1 cellular context compared by ENCODE assay signal in the genomic region with DNA sequence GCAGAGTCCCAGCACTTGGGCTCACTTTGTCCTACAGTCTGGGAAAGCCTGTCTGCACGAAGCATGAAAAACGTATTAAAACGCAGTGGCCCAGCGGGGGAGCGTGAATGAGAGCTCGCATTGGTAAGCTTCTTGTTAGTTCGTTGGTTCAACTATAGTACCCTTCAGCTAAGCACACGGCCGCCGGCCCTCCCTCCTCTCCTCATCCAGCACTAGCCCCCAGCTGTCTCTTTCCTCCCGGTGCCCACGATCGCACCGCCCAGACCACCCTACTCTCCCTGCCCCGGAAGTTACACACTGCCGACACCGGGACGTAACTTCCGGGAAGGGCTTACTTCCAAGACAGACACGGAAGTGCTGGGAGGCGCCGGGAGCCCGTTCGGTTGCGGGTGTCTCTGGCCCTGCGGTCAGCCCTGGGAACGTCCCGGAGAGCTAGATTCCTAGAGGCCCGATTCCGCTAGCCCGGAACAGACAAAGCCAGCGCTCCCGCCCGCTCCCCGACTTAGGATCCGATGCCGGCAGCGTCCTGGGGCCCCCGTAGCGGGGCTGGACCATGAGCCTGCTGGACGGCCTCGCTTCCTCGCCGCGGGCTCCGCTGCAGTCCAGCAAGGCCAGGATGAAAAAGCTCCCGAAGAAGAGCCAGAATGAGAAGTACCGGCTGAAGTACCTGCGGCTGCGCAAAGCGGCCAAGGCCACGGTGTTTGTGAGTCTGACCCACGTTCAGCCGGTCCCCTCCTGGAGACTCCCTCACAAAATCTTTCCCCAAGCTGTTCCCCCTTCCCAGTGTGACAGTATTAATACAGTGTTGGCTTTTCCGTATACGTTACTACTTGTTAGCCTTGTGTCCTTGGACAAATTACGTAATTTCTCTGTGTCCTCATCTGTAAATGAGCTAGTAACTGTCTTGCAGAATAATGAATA.
TF ChIP-seq lines count a peak whose summit lies in the region.

TSS of gene TBRG1 (plus strand) at position 334 of the 921 bp plus-strand sequence. CDS start at position 554, 220 bp downstream.

TF ChIP-seq in HepG2, 621 proteins besides CTCF, POLR2A, EP300 and RAD21 (continued from another document and continues in another):
- TF ChIP-seq HMGXB3 (CRISPR knock-in tag; IDR thresholded peaks at IDR 0.05; ENCODE audit: borderline replicate concordance) (no peak), ZFY (CRISPR knock-in tag; IDR thresholded peaks at IDR 0.05) (peak; percentile 94), ZNF605 (CRISPR knock-in tag; IDR thresholded peaks at IDR 0.05) (peak; percentile 79), ZNF672 (CRISPR knock-in tag; IDR thresholded peaks at IDR 0.05) (no peak), ZNF367 (CRISPR knock-in tag; IDR thresholded peaks at IDR 0.05; ENCODE audit: borderline replicate concordance) (0 out of 2 replicates have a peak, but pooled peaks have one; percentile 23), ZNF749 (CRISPR knock-in tag; IDR thresholded peaks at IDR 0.05; ENCODE audit: borderline replicate concordance) (no peak), PRPF4 (IDR thresholded peaks at IDR 0.05; ENCODE audit: low read depth, low read length, poor library complexity, severe bottlenecking) (no peak), PCBP2 (optimal IDR thresholded peaks at IDR 0.05; ENCODE audit: low read depth, low read length, poor library complexity, severe bottlenecking) (no peak), AGO2 (optimal IDR thresholded peaks at IDR 0.05; ENCODE audit: low read depth, low read length) (peak; percentile 82), SKI (IDR thresholded peaks at IDR 0.05; ENCODE audit: partially characterized antibody) (no peak), ZMAT3 (CRISPR knock-in tag; conservative IDR thresholded peaks at IDR 0.05) (0 out of 2 replicates have a peak, but pooled peaks have one; percentile 33), ZNF776 (CRISPR knock-in tag; IDR thresholded peaks at IDR 0.05) (peak; percentile 68; the same call in 1 of the 2 replicates), ELF4 (CRISPR knock-in tag; IDR thresholded peaks at IDR 0.05; ENCODE audit: borderline replicate concordance) (peak; percentile 97), ZNF205 (CRISPR knock-in tag; IDR thresholded peaks at IDR 0.05) (peak; percentile 31; the same call in 1 of the 2 replicates), BCL6 (CRISPR knock-in tag; IDR thresholded peaks at IDR 0.05) (peak; percentile 57), SRSF9 (IDR thresholded peaks at IDR 0.05; ENCODE audit: borderline replicate concordance, insufficient read depth, low read depth, low read length, poor library complexity, severe bottlenecking) (no peak), BATF2 (CRISPR knock-in tag; IDR thresholded peaks at IDR 0.05) (peak; percentile 39; the same call in 1 of the 2 replicates), KLF13 (CRISPR knock-in tag; IDR thresholded peaks at IDR 0.05) (no peak), ZBTB46 (CRISPR knock-in tag; IDR thresholded peaks at IDR 0.05; ENCODE audit: borderline replicate concordance) (no peak), CAMTA2 (CRISPR knock-in tag; IDR thresholded peaks at IDR 0.05; ENCODE audit: borderline replicate concordance) (0 out of 2 replicates have a peak, but pooled peaks have one; percentile 45), ZNF747 (CRISPR knock-in tag; IDR thresholded peaks at IDR 0.05; ENCODE audit: borderline replicate concordance) (peak; percentile 51; the same call in 1 of the 2 replicates), ZNF232 (CRISPR knock-in tag; IDR thresholded peaks at IDR 0.05; ENCODE audit: borderline replicate concordance) (no peak; the same call in 1 of the 2 replicates), MAZ (IDR thresholded peaks at IDR 0.05; ENCODE audit: borderline replicate concordance, low read depth, low read length) (no peak; the same call in 1 of the 2 replicates), MAZ (CRISPR knock-in tag; IDR thresholded peaks at IDR 0.05; ENCODE audit: low read depth) (peak; percentile 60), CEBPZ (IDR thresholded peaks at IDR 0.05; ENCODE audit: low read length) (no peak), REPIN1 (CRISPR knock-in tag; IDR thresholded peaks at IDR 0.05; ENCODE audit: borderline replicate concordance, low read depth) (peak; percentile 68; the same call in 1 of the 2 replicates), DZIP1 (CRISPR knock-in tag; IDR thresholded peaks at IDR 0.05) (peak; percentile 70; the same call in 1 of the 2 replicates)
- TF ChIP-seq, protein P1, sequence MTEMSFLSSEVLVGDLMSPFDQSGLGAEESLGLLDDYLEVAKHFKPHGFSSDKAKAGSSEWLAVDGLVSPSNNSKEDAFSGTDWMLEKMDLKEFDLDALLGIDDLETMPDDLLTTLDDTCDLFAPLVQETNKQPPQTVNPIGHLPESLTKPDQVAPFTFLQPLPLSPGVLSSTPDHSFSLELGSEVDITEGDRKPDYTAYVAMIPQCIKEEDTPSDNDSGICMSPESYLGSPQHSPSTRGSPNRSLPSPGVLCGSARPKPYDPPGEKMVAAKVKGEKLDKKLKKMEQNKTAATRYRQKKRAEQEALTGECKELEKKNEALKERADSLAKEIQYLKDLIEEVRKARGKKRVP (CRISPR knock-in tag; IDR thresholded peaks at IDR 0.05), result peak in 1 of 2 experiments; percentile 47; a peak in 2 of 4 replicates
- TF ChIP-seq, protein P2, sequence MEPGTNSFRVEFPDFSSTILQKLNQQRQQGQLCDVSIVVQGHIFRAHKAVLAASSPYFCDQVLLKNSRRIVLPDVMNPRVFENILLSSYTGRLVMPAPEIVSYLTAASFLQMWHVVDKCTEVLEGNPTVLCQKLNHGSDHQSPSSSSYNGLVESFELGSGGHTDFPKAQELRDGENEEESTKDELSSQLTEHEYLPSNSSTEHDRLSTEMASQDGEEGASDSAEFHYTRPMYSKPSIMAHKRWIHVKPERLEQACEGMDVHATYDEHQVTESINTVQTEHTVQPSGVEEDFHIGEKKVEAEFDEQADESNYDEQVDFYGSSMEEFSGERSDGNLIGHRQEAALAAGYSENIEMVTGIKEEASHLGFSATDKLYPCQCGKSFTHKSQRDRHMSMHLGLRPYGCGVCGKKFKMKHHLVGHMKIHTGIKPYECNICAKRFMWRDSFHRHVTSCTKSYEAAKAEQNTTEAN (CRISPR knock-in tag; conservative IDR thresholded peaks at IDR 0.05), result no peak; the same call in 1 of the 2 replicates
- TF ChIP-seq, protein P3, sequence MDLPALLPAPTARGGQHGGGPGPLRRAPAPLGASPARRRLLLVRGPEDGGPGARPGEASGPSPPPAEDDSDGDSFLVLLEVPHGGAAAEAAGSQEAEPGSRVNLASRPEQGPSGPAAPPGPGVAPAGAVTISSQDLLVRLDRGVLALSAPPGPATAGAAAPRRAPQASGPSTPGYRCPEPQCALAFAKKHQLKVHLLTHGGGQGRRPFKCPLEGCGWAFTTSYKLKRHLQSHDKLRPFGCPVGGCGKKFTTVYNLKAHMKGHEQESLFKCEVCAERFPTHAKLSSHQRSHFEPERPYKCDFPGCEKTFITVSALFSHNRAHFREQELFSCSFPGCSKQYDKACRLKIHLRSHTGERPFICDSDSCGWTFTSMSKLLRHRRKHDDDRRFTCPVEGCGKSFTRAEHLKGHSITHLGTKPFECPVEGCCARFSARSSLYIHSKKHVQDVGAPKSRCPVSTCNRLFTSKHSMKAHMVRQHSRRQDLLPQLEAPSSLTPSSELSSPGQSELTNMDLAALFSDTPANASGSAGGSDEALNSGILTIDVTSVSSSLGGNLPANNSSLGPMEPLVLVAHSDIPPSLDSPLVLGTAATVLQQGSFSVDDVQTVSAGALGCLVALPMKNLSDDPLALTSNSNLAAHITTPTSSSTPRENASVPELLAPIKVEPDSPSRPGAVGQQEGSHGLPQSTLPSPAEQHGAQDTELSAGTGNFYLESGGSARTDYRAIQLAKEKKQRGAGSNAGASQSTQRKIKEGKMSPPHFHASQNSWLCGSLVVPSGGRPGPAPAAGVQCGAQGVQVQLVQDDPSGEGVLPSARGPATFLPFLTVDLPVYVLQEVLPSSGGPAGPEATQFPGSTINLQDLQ (CRISPR knock-in tag; IDR thresholded peaks at IDR 0.05), result no peak
- TF ChIP-seq, protein P4, sequence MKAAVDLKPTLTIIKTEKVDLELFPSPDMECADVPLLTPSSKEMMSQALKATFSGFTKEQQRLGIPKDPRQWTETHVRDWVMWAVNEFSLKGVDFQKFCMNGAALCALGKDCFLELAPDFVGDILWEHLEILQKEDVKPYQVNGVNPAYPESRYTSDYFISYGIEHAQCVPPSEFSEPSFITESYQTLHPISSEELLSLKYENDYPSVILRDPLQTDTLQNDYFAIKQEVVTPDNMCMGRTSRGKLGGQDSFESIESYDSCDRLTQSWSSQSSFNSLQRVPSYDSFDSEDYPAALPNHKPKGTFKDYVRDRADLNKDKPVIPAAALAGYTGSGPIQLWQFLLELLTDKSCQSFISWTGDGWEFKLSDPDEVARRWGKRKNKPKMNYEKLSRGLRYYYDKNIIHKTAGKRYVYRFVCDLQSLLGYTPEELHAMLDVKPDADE (CRISPR knock-in tag; IDR thresholded peaks at IDR 0.05), result no peak
